Comparison of ENCODE assay signal across 8 cellular contexts in genomic region chr5:96935556-96936430, GRCh38. TPM values are rescaled to one million over a fixed set of nuclear protein-coding genes. Genes with fewer than 3 reads are reported as not detected.
DNase-seq lines count a peak whose midpoint lies in the region; TF ChIP-seq lines count a peak whose summit lies in the region.

Gene LNPEP, plus strand, starts transcription at chr5:96936080. Its CDS starts 76 bp downstream, at chr5:96936156.

- H3K27me3 Mint-ChIP-seq in H9 (ENCODE audit: low read depth): peaks cover 18% of the 10 kb centered on the region

- peak within 1 kb of the TSS; percentile 83 for H3K18ac ChIP-seq in H9 (ENCODE audit: insufficient read length, low read depth, low read length)

- H3K27ac Mint-ChIP-seq in H9: peak within 1 kb of the TSS; percentile 93 to 97 (median 96)

- H3K9me2 ChIP-seq in neural cell (ENCODE audit: insufficient read depth, low read length): no peaks in the 10 kb centered on the region

- no peak within 1 kb of the TSS for H4K8ac ChIP-seq in H9 (replicated peaks; ENCODE audit: insufficient read length, low read depth, low read length)

- H3K36me3 ChIP-seq in MG63 (peaks cover 4% of the 10 kb centered on the region; the same call in 1 of the 2 replicates), neural cell (ENCODE audit: insufficient read depth, low read length) (no peaks in the 10 kb centered on the region), stomach (no peaks in the 10 kb centered on the region)

- TF ChIP-seq CTCF in H9 (conservative IDR thresholded peaks at IDR 0.05): no peak
- no peak for TF ChIP-seq CTCF in neural cell (IDR thresholded peaks at IDR 0.05; ENCODE audit: poor library complexity, severe bottlenecking)
- TF ChIP-seq CTCF in stomach (IDR thresholded peaks at IDR 0.05): no peak

- intact Hi-C loops in stomach (cut with DNase I; ENCODE audit: low total_unique reads): no loop called here

- H3K4me1 Mint-ChIP-seq in H9: peaks cover 18 to 21% of the 10 kb centered on the region in 2 experiments

- no peak within 1 kb of the TSS for H2BK20ac ChIP-seq in H9 (ENCODE audit: low read depth, low read length, poor library complexity, severe bottlenecking)

- no CpG with 5 or more reads among the region's 79 CpGs for WGBS in H9 (ENCODE audit: extremely low coverage, insufficient read length, low lambda C conversion rate)
- WGBS in stomach, 5 donors: 0 to 1% (median 1%) methylated on average over 41 to 79 of the region's 79 CpGs

- H3K14ac ChIP-seq in H9 (ENCODE audit: insufficient read depth, low read length): peak within 1 kb of the TSS; percentile 61; the same call in 1 of the 2 replicates

- H3K27ac ChIP-seq in H9 (ENCODE audit: insufficient read length, low read depth, low read length) (no peak within 1 kb of the TSS), neural cell (ENCODE audit: low read length) (peak within 1 kb of the TSS; percentile 98), stomach (peak within 1 kb of the TSS; percentile 95 to 99 (median 97))

- H3K4me1 ChIP-seq in H9 (ENCODE audit: insufficient read depth, low read length) (peaks cover 2% of the 10 kb centered on the region; the same call in 1 of the 2 replicates), stomach (peaks cover 18 to 64% (median 46%) of the 10 kb centered on the region in 4 donors)

- H3K4me3 ChIP-seq in MG63 (peak within 1 kb of the TSS; percentile 88), neural cell (ENCODE audit: low read length) (peak within 1 kb of the TSS; percentile 92), stomach (peak within 1 kb of the TSS; percentile 90 to 95 (median 92))

- H2BK15ac ChIP-seq in H9 (ENCODE audit: low read depth, low read length): no peak within 1 kb of the TSS

- H3K79me1 ChIP-seq in H9 (ENCODE audit: insufficient read depth, low read depth, low read length, poor library complexity, severe bottlenecking): no peaks in the 10 kb centered on the region

- H4K91ac ChIP-seq in H9 (ENCODE audit: insufficient read length, low read depth, low read length): no peak within 1 kb of the TSS

- H3K4ac ChIP-seq in H9 (ENCODE audit: low read depth, low read length): no peak within 1 kb of the TSS

- peak within 1 kb of the TSS; percentile 44 for H3K9ac ChIP-seq in H9 (ENCODE audit: extremely low read depth, insufficient read length, low read length)
- peak within 1 kb of the TSS; percentile 98 for H3K9ac ChIP-seq in neural cell (ENCODE audit: low read length)

- no peak within 1 kb of the TSS for H2BK5ac ChIP-seq in H9 (ENCODE audit: insufficient read length, low read length)

- no peaks in the 10 kb centered on the region; a peak in 2 of 5 replicates for H3K9me3 Mint-ChIP-seq in H9

- TF ChIP-seq POLR2A in stomach (IDR thresholded peaks at IDR 0.05): peak in 1 of 4 donors; percentile 50

- no peak within 1 kb of the TSS for H2AK5ac ChIP-seq in H9 (ENCODE audit: insufficient read length, low read length)

- H3K79me2 ChIP-seq in H9 (ENCODE audit: insufficient read depth, low read length) (no peaks in the 10 kb centered on the region), neural cell (replicated peaks; ENCODE audit: insufficient read depth, low read length) (peaks cover 42% of the 10 kb centered on the region)

- no peak within 1 kb of the TSS for H4K5ac ChIP-seq in H9 (ENCODE audit: insufficient read length, low read depth, low read length)

- no peak within 1 kb of the TSS for H2BK120ac ChIP-seq in H9 (ENCODE audit: low read depth, low read length, poor library complexity, severe bottlenecking)

- TF ChIP-seq RAD21 in neural cell (conservative IDR thresholded peaks at IDR 0.05): peak; percentile 39

- DNase-seq in ELF-1 (ENCODE audit: low read depth, low spot score): peak; percentile 99
- peak; percentile 97 for DNase-seq in H9
- peak; percentile 99 for DNase-seq in MG63
- DNase-seq in SHP77 treated with DMSO at 0.1 percent for 48 hours (lab: John Stamatoyannopoulos, UW): peak; percentile 93
- DNase-seq in activated gamma-delta T cell (lab: John Stamatoyannopoulos, UW): peak; percentile 95
- peak; percentile 95 for DNase-seq in fibroblast of the conjunctiva (ENCODE audit: low read depth)
- DNase-seq in stomach: peak; percentile 97

- no peaks in the 10 kb centered on the region for H3F3A ChIP-seq in neural cell (ENCODE audit: insufficient read depth, low read length, poor library complexity, severe bottlenecking)

- H3K56ac ChIP-seq in H9 (ENCODE audit: insufficient read length, low read depth, low read length): no peak within 1 kb of the TSS

- H3K4me2 ChIP-seq in H9 (ENCODE audit: insufficient read depth, insufficient read length, low read length): peak within 1 kb of the TSS; percentile 86
- peak within 1 kb of the TSS; percentile 86 for H3K4me2 ChIP-seq in neural cell (ENCODE audit: low read length)

- H3K27me3 ChIP-seq in H9 (ENCODE audit: insufficient read depth, low read length) (no peaks in the 10 kb centered on the region; the same call in 1 of the 2 replicates), MG63 (no peaks in the 10 kb centered on the region), neural cell (ENCODE audit: insufficient read depth, low read depth, low read length) (no peaks in the 10 kb centered on the region), stomach (no peaks in the 10 kb centered on the region)

- no peak within 1 kb of the TSS for H3K23ac ChIP-seq in H9 (ENCODE audit: insufficient read length, low read depth, low read length)

- H3K36me3 Mint-ChIP-seq in H9 (ENCODE audit: insufficient read depth in 1 of 3, low read depth in 3 of 3): no peaks in the 10 kb centered on the region

- no peak within 1 kb of the TSS for H2BK12ac ChIP-seq in H9 (ENCODE audit: insufficient read length, low read depth, low read length)

- H3K4me3 Mint-ChIP-seq in H9: peak within 1 kb of the TSS; percentile 88

- no peak within 1 kb of the TSS for H3T11ph ChIP-seq in H9 (ENCODE audit: low read length)

- H4K20me1 ChIP-seq in H9 (ENCODE audit: control insufficient read depth, insufficient read depth, insufficient read length) (no peaks in the 10 kb centered on the region), neural cell (ENCODE audit: insufficient read depth) (no peaks in the 10 kb centered on the region)

- H3K9me3 ChIP-seq in H9 (ENCODE audit: control insufficient read depth, low read depth, low read length) (no peaks in the 10 kb centered on the region), MG63 (no peaks in the 10 kb centered on the region), neural cell (ENCODE audit: low read length) (no peaks in the 10 kb centered on the region), stomach (no peaks in the 10 kb centered on the region)

- H2AFZ ChIP-seq in H9 (ENCODE audit: low read length) (no peak within 1 kb of the TSS), neural cell (ENCODE audit: low read depth, low read length) (peak within 1 kb of the TSS; percentile 93)

- H3K23me2 ChIP-seq in H9 (ENCODE audit: insufficient read length, low read depth, low read length, poor library complexity, severe bottlenecking): peaks cover 13% of the 10 kb centered on the region

- peak; percentile 34 for TF ChIP-seq EP300 in neural cell (conservative IDR thresholded peaks at IDR 0.05; ENCODE audit: poor library complexity, severe bottlenecking)
- no peak for TF ChIP-seq EP300 in stomach (IDR thresholded peaks at IDR 0.05)

TF ChIP-seq in neural cell, 6 proteins besides CTCF, POLR2A, EP300 and RAD21:
- TF ChIP-seq SMC3 (conservative IDR thresholded peaks at IDR 0.05; ENCODE audit: poor library complexity) (peak; percentile 32), EZH2 (IDR thresholded peaks at IDR 0.05; ENCODE audit: borderline replicate concordance, insufficient read depth, low read length, poor library complexity, severe bottlenecking) (no peak), POLR2AphosphoS5 (IDR thresholded peaks at IDR 0.05) (peak; percentile 48), TAF1 (IDR thresholded peaks at IDR 0.05; ENCODE audit: low read depth) (peak; percentile 79), MXI1 (conservative IDR thresholded peaks at IDR 0.05; ENCODE audit: poor library complexity, severe bottlenecking) (peak; percentile 78), REST (IDR thresholded peaks at IDR 0.05; ENCODE audit: borderline replicate concordance) (no peak)
TF ChIP-seq in neural cell: peak in this region for 4.

RNA-seq across cellular contexts. Expression of gene LNPEP, which starts in this region (rescaled TPM):
- total RNA-seq in H9 (2021) (3.6 and 4.1 TPM in 2 replicates), stomach (100 to 1,000 TPM in 1 of 5 donors, 10 to 100 TPM in 3, 1 to 10 TPM in 1; 8.1 to 160 (median 71.9) TPM)
- 21.4 and 24.2 TPM in 2 replicates for total RNA-seq in MG63 (2014; rRNA removed; shearing (Covaris generic); ENCODE audit: low replicate concordance)
- polyA plus RNA-seq in neural cell (23.0 and 25.6 TPM in 2 replicates), stomach (1 to 10 TPM; 2.0 to 5.1 (median 2.4) TPM)
- polyA minus RNA-seq in neural cell: 82.0 and 96.9 TPM in 2 replicates
